ENCODE assay signal across 6 cellular contexts in the genomic region with DNA sequence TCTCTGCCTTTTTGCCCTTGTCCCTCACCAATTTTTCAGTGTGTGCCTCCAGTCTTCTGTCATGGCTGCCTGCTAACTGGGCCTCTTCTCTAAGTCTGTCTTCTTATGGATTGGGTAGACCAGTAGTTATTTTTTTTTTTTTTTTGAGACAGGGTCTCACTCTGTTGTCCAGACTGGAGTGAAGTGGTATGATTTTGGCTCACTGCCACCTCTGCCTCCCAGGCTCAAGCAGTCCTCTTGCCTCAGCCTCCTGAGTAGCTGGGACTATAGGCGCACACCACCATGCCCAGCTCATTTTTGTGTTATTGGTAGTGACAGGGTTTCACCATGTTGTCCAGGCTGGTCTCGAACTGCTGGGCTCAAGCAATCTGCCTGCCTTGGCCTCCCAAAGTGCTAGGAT. TPM values are rescaled to one million over a fixed set of nuclear protein-coding genes. Genes with fewer than 3 reads are reported as not detected.
A peak's percentile ranks its signal among the peaks of the same experiment; 100 is the strongest.
DNase-seq lines count a peak whose midpoint lies in the region; ATAC-seq and TF ChIP-seq lines count a peak whose summit lies in the region.
"Not testable (repeated sequence)": the region's sequence is repeated elsewhere in the genome, so short reads cannot be mapped to it uniquely, and the experiment has no call there.

No MANE protein-coding gene starts in this region.

- CTCF ChIA-PET in HEK293 (lab: Yijun Ruan, JAX) (interaction anchor here (0.5 to 11.4 kb wide), 10 partner anchors 11 to 327 kb away, joined by 3 to 378 read pairs (median 6); no protein-coding TSS in a partner anchor), MCF 10A (lab: Yijun Ruan, JAX) (interaction anchor here (0.6 to 30.8 kb wide), 35 partner anchors 9 to 939 kb away, joined by 3 to 1502 read pairs (median 8); a partner anchor contains a TSS)

- H3K9ac ChIP-seq in mesenchymal stem cell (ENCODE audit: low read length) = peak overlapping the region; percentile 35

- intact Hi-C loops in MCF 10A (cut with micrococcal nuclease) (loop anchor here (5.0 kb wide), 1 partner anchor 628 kb away; no protein-coding TSS in a partner anchor), testis (cut with DNase I; ENCODE audit: low total_unique reads) (loop anchor here (5.0 kb wide), 1 partner anchor 183 kb away; no protein-coding TSS in a partner anchor)

- H2BK120ac ChIP-seq in mesenchymal stem cell (ENCODE audit: low read depth, low read length) = not testable (repeated sequence)

- not testable (repeated sequence) for H4K8ac ChIP-seq in mesenchymal stem cell (ENCODE audit: low read length)

- not testable (repeated sequence) for TF ChIP-seq CTCF in HEK293 (tag by site-specific recombination; IDR thresholded peaks at IDR 0.05); MCF 10A (IDR thresholded peaks at IDR 0.05; ENCODE audit: unreplicated experiment); testis (IDR thresholded peaks at IDR 0.05)

- H3K27ac Mint-ChIP-seq in activated T-cell treated with anti-CD3 and anti-CD28 coated beads, Interleukin-2, amount 50 U/mL, for 24 hours = peak overlapping the region; percentile 20
- H3K27ac Mint-ChIP-seq in activated naive CD4-positive, alpha-beta T cell treated with anti-CD3 and anti-CD28 coated beads, Interleukin-2, amount 50 U/mL, for 72 hours = peak overlapping the region; percentile 28 to 45
- H3K27ac Mint-ChIP-seq in MCF 10A (ENCODE audit: low read depth, unreplicated experiment) = peak overlapping the region; percentile 43

- not testable (repeated sequence) for H3K9me3 ChIP-seq in HEK293 (ENCODE audit: control insufficient read depth, insufficient read depth, low read depth, low read length); mesenchymal stem cell (ENCODE audit: control insufficient read depth, low read length); testis

- not testable (repeated sequence) for BruUV-seq in MCF 10A (replicated peaks; lab: Mats Ljungman, UMichigan)

- WGBS in mesenchymal stem cell = 97% methylated on average over 2 of the region's 2 CpGs
- 92 to 97% methylated on average over 2 of the region's 2 CpGs for WGBS in testis, 2 donors

- H3K36me3 ChIP-seq in HEK293 (ENCODE audit: control insufficient read depth in 2 of 2, insufficient read depth in 1 of 2, low read length in 2 of 2) (peaks cover 7 to 35% of the 10 kb centered on the region in 2 experiments; a peak in 2 of 3 replicates), mesenchymal stem cell (ENCODE audit: control insufficient read depth in 1 of 2, insufficient read depth in 2 of 2, low read depth in 1 of 2, low read length in 2 of 2) (peaks cover 14 to 31% of the 10 kb centered on the region in 2 experiments)
- not testable (repeated sequence) for H3K36me3 ChIP-seq in testis (ENCODE audit: low read depth, missing control alignments)

- H3K27ac ChIP-seq in HEK293 (ENCODE audit: extremely low read depth, low read depth, low read length); mesenchymal stem cell (ENCODE audit: low read length, poor library complexity, severe bottlenecking): not testable (repeated sequence)
- H3K27ac ChIP-seq in testis = peak overlapping the region; percentile 48 to 79

- not testable (repeated sequence) for H3K27me3 ChIP-seq in mesenchymal stem cell (ENCODE audit: control insufficient read depth in 1 of 2, insufficient read depth in 1 of 2, low read length in 2 of 2); testis

- H2AK5ac ChIP-seq in mesenchymal stem cell (ENCODE audit: low read length, severe bottlenecking) = not testable (repeated sequence)

- H3K4me3 Mint-ChIP-seq in activated T-cell treated with anti-CD3 and anti-CD28 coated beads, Interleukin-2, amount 50 U/mL, for 24 hours; MCF 10A (ENCODE audit: unreplicated experiment): not testable (repeated sequence)

- not testable (repeated sequence) for H3K4me3 ChIP-seq in HEK293 (ENCODE audit: low read depth, low read length); mesenchymal stem cell (ENCODE audit: insufficient read depth in 1 of 2, low read depth in 1 of 2, low read length in 2 of 2); testis

- not testable (repeated sequence) for H4K91ac ChIP-seq in mesenchymal stem cell (ENCODE audit: low read length)

- POLR2A ChIA-PET in HEK293 (lab: Yijun Ruan, JAX) (interaction anchor here (3.9 kb wide), 1 partner anchor 42 kb away, joined by 13 read pairs; a partner anchor contains a TSS), MCF 10A (lab: Yijun Ruan, JAX) (interaction anchor here (0.6 to 5.6 kb wide), 10 partner anchors 18 to 230 kb away, joined by 3 to 54 read pairs (median 3); a partner anchor contains a TSS)

- not testable (repeated sequence) for ATAC-seq in activated naive CD4-positive, alpha-beta T cell treated with anti-CD3 and anti-CD28 coated beads, Interleukin-2, amount 50 U/mL, for 72 hours

- H2BK5ac ChIP-seq in mesenchymal stem cell (ENCODE audit: low read depth, low read length, poor library complexity, severe bottlenecking) = not testable (repeated sequence)

- not testable (repeated sequence) for H3K23ac ChIP-seq in mesenchymal stem cell (ENCODE audit: low read length in 2 of 2)

- not testable (repeated sequence) for TF ChIP-seq POLR2A in testis (IDR thresholded peaks at IDR 0.05)

- peaks cover 11% of the 10 kb centered on the region for H3K4me1 Mint-ChIP-seq in activated T-cell treated with anti-CD3 and anti-CD28 coated beads, Interleukin-2, amount 50 U/mL, for 24 hours (ENCODE audit: low read depth)
- not testable (repeated sequence) for H3K4me1 Mint-ChIP-seq in MCF 10A (ENCODE audit: insufficient read depth, unreplicated experiment)

- H3K4me2 ChIP-seq in mesenchymal stem cell (ENCODE audit: low read length, poor library complexity, severe bottlenecking) = not testable (repeated sequence)

- not testable (repeated sequence) for H3K9me3 Mint-ChIP-seq in activated T-cell treated with anti-CD3 and anti-CD28 coated beads, Interleukin-2, amount 50 U/mL, for 24 hours; activated naive CD4-positive, alpha-beta T cell treated with anti-CD3 and anti-CD28 coated beads, Interleukin-2, amount 50 U/mL, for 72 hours; MCF 10A (ENCODE audit: unreplicated experiment)

- H3K36me3 Mint-ChIP-seq in activated T-cell treated with anti-CD3 and anti-CD28 coated beads, Interleukin-2, amount 50 U/mL, for 24 hours (ENCODE audit: low read depth) = peaks cover 56% of the 10 kb centered on the region
- peaks cover 15 to 17% of the 10 kb centered on the region in 2 donors for H3K36me3 Mint-ChIP-seq in activated naive CD4-positive, alpha-beta T cell treated with anti-CD3 and anti-CD28 coated beads, Interleukin-2, amount 50 U/mL, for 72 hours
- peaks cover 37% of the 10 kb centered on the region for H3K36me3 Mint-ChIP-seq in MCF 10A (ENCODE audit: insufficient read depth, unreplicated experiment)

- not testable (repeated sequence) for H2BK12ac ChIP-seq in mesenchymal stem cell (ENCODE audit: low read length in 2 of 2)

- H3K27me3 Mint-ChIP-seq in activated T-cell treated with anti-CD3 and anti-CD28 coated beads, Interleukin-2, amount 50 U/mL, for 24 hours; MCF 10A (ENCODE audit: insufficient read depth, unreplicated experiment): not testable (repeated sequence)

- not testable (repeated sequence) for DNase-seq in activated T-cell treated with anti-CD3 and anti-CD28 coated beads, Interleukin-2, amount 50 U/mL, for 24 hours; activated naive CD4-positive, alpha-beta T cell treated with anti-CD3 and anti-CD28 coated beads, Interleukin-2, amount 50 U/mL, for 72 hours (ENCODE audit: low spot score in 2 of 2); MCF 10A (ENCODE audit: unreplicated experiment); mesenchymal stem cell; testis

- H3K4me1 ChIP-seq in HEK293 (ENCODE audit: control insufficient read depth, insufficient read depth, low read length); mesenchymal stem cell (ENCODE audit: control insufficient read depth, insufficient read depth, low read depth, low read length): not testable (repeated sequence)
- peaks cover 26% of the 10 kb centered on the region for H3K4me1 ChIP-seq in testis

- not testable (repeated sequence) for H3K18ac ChIP-seq in mesenchymal stem cell (ENCODE audit: low read depth in 1 of 2, low read length in 2 of 2)

- H3K79me1 ChIP-seq in mesenchymal stem cell (replicated peaks; ENCODE audit: low read length, poor library complexity, severe bottlenecking) = not testable (repeated sequence)

- H3K14ac ChIP-seq in mesenchymal stem cell (ENCODE audit: low read length in 2 of 2) = not testable (repeated sequence)

- not testable (repeated sequence) for H2AFZ ChIP-seq in mesenchymal stem cell (ENCODE audit: low read depth, low read length)

- not testable (repeated sequence) for H3K4ac ChIP-seq in mesenchymal stem cell (ENCODE audit: low read depth in 1 of 2, low read length in 2 of 2)

- H2BK15ac ChIP-seq in mesenchymal stem cell (ENCODE audit: low read depth, poor library complexity, severe bottlenecking) = not testable (repeated sequence)

TF ChIP-seq in HEK293, 187 proteins besides CTCF, POLR2A, EP300 and RAD21:
- TF ChIP-seq ZNF121 (tag by site-specific recombination; IDR thresholded peaks at IDR 0.05) = 0 out of 2 replicates have a peak, but pooled peaks have one; percentile 18
TF ChIP-seq in HEK293: peak in this region for 1; not testable (repeated sequence) for 186.

RNA-seq across cellular contexts. Expression of a gene that starts 18.2 kb away (rescaled TPM):
- 10 to 100 TPM; 53.0 to 57.4 TPM for total RNA-seq in activated naive CD4-positive, alpha-beta T cell treated with anti-CD3 and anti-CD28 coated beads, Interleukin-2, amount 50 U/mL, for 72 hours
- 30.7 and 39.1 TPM in 2 replicates for total RNA-seq in MCF 10A (2022)
- 10.4 TPM for polyA plus RNA-seq in mesenchymal stem cell (2013, experiment 1 of 2)
- polyA plus RNA-seq in mesenchymal stem cell (2013, experiment 2 of 2) = 11.3 TPM
- total RNA-seq in testis = 10 to 100 TPM; 47.5 to 50.3 TPM
- 47.2 TPM for polyA plus RNA-seq in testis (ENCODE audit: insufficient read depth, low read depth, low replicate concordance)

RNA-seq across cellular contexts. Expression of a gene that starts 41.6 kb away (rescaled TPM):
- 1 to 10 TPM; 2.6 to 4.5 TPM for total RNA-seq in activated naive CD4-positive, alpha-beta T cell treated with anti-CD3 and anti-CD28 coated beads, Interleukin-2, amount 50 U/mL, for 72 hours
- total RNA-seq in MCF 10A (2022) (0.44 and 0.68 TPM in 2 replicates), testis (10 to 100 TPM in 1 of 2 donors, 1 to 10 TPM in 1; 8.4 to 10.2 TPM)
- polyA plus RNA-seq in mesenchymal stem cell (2013, experiment 1 of 2) = 1.3 TPM
- 1.1 TPM for polyA plus RNA-seq in mesenchymal stem cell (2013, experiment 2 of 2)
- 4.9 TPM for polyA plus RNA-seq in testis (ENCODE audit: insufficient read depth, low read depth, low replicate concordance)

RNA-seq across cellular contexts. Expression of a gene that starts 57.8 kb away (rescaled TPM):
- total RNA-seq in activated naive CD4-positive, alpha-beta T cell treated with anti-CD3 and anti-CD28 coated beads, Interleukin-2, amount 50 U/mL, for 72 hours = 10 to 100 TPM in 1 of 2 donors, 1 to 10 TPM in 1; 6.8 to 11.9 TPM
- total RNA-seq in MCF 10A (2022) (20.2 and 21.1 TPM in 2 replicates), testis (10 to 100 TPM; 22.6 to 23.7 TPM)
- polyA plus RNA-seq in mesenchymal stem cell (2013, experiment 1 of 2) = 8.6 TPM
- 9.3 TPM for polyA plus RNA-seq in mesenchymal stem cell (2013, experiment 2 of 2)
- polyA plus RNA-seq in testis (ENCODE audit: insufficient read depth, low read depth, low replicate concordance) = 28.6 TPM
